ENCODE assay signal across 28 cellular contexts in genomic region chr15:25545889-25546288, GRCh38.
"Had no signal": no experiment of that assay in that cellular context is flagged by ENCODE, and none has a peak within 500 bp of the region (broad histone marks: within the 10 kb centered on the region; RNA-seq: fewer than 3 reads in every experiment).

No MANE protein-coding gene starts in this region.

- H3K27me3 Mint-ChIP-seq: activated CD4-positive, alpha-beta T cell treated with anti-CD3 and anti-CD28 coated beads for 36 hours; activated CD4-positive, alpha-beta T cell treated with anti-CD3 and anti-CD28 coated beads, Interleukin-2, amount 10 ng/mL, durations not matched to agents 7 days and 5 days; brain had no signal

- H3K9me3 Mint-ChIP-seq: activated CD4-positive, alpha-beta T cell treated with anti-CD3 and anti-CD28 coated beads, Interleukin-2, amount 10 ng/mL, durations not matched to agents 7 days and 5 days; activated naive CD4-positive, alpha-beta T cell treated with anti-CD3 and anti-CD28 coated beads for 36 hours; activated naive CD4-positive, alpha-beta T cell treated with anti-CD3 and anti-CD28 coated beads, Interleukin-2, amount 50 U/mL, for 72 hours; activated T-cell treated with anti-CD3 and anti-CD28 coated beads, Interleukin-2, amount 50 U/mL, for 4 hours; brain; T-helper 1 cell treated with Interleukin-12 subunit alpha and Interleukin-12 subunit beta and Interleukin-4 antibody, amounts not matched to agents 30 μg/mL and 1 μg/mL, for 36 hours; T-helper 2 cell treated with Interferon-gamma antibody and Interleukin-4, amounts not matched to agents 5 μg/mL and 100 μg/mL, for 36 hours; WTC11 had no signal

- DNase-seq: activated CD4-positive, alpha-beta T cell treated with anti-CD3 and anti-CD28 coated beads for 36 hours; activated CD4-positive, alpha-beta T cell treated with anti-CD3 and anti-CD28 coated beads, Interleukin-2, amount 10 ng/mL, durations not matched to agents 7 days and 5 days; activated CD4-positive, alpha-beta T cell treated with anti-CD3 and anti-CD28 coated beads, Interleukin-2, amount 50 U/mL, for 48 hours; activated CD8-positive, alpha-beta T cell treated with anti-CD3 and anti-CD28 coated beads, Interleukin-2, amount 10 ng/mL, durations not matched to agents 7 days and 5 days; activated gamma-delta T cell treated with Interleukin-2 at 50 U/mL for 16 hours; activated naive CD4-positive, alpha-beta T cell treated with anti-CD3 and anti-CD28 coated beads for 36 hours; activated T-cell treated with anti-CD3 and anti-CD28 coated beads, Interleukin-2, amount 50 U/mL, for 4 hours; adrenal gland; central memory CD4-positive, alpha-beta T cell; NCI-H1105; NCI-H1417 treated with DMSO at 0.1 percent for 48 hours; NCI-H187 treated with DMSO at 0.1 percent for 48 hours; NCI-H2081; NCI-H2171 treated with DMSO at 0.1 percent for 48 hours; NCI-H2227 treated with DMSO at 0.1 percent for 48 hours; NCI-H446; NCI-H524; SHP77; SK-N-SH had no signal

- H3K4me3 ChIP-seq: adrenal gland, SJSA1 had no signal

- H3K36me3 ChIP-seq: adrenal gland, SJSA1 had no signal

- H3K4me3 Mint-ChIP-seq: activated CD4-positive, alpha-beta T cell treated with anti-CD3 and anti-CD28 coated beads for 36 hours; activated CD4-positive, alpha-beta T cell treated with anti-CD3 and anti-CD28 coated beads, Interleukin-2, amount 10 ng/mL, durations not matched to agents 7 days and 5 days; activated CD8-positive, alpha-beta T cell treated with anti-CD3 and anti-CD28 coated beads, Interleukin-2, amount 10 ng/mL, durations not matched to agents 7 days and 5 days; activated naive CD4-positive, alpha-beta T cell treated with anti-CD3 and anti-CD28 coated beads for 36 hours; activated T-cell treated with anti-CD3 and anti-CD28 coated beads, Interleukin-2, amount 50 U/mL, for 4 hours; activated T-helper 1 cell treated with anti-CD3 and anti-CD28 coated beads, Interleukin-12 subunit alpha, Interleukin-12 subunit beta, Interleukin-2, Interleukin-4 antibody, amounts not matched to agents 30 ng/mL and 10 ng/mL and 1 ng/mL, durations not matched to agents 14 hours and 24 hours and 36 hours; brain; T-helper 1 cell treated with Interleukin-12 subunit alpha and Interleukin-12 subunit beta and Interleukin-4 antibody, amounts not matched to agents 30 μg/mL and 1 μg/mL, for 36 hours; T-helper 2 cell treated with Interferon-gamma antibody and Interleukin-4, amounts not matched to agents 5 μg/mL and 100 μg/mL, for 36 hours; WTC11 had no signal

- H3K36me3 Mint-ChIP-seq: activated naive CD4-positive, alpha-beta T cell treated with anti-CD3 and anti-CD28 coated beads, Interleukin-2, amount 50 U/mL, for 72 hours; brain; WTC11 had no signal

- H3K4me1 Mint-ChIP-seq: activated CD4-positive, alpha-beta T cell treated with anti-CD3 and anti-CD28 coated beads, Interleukin-2, amount 10 ng/mL, durations not matched to agents 7 days and 5 days had no signal

- H3K4me1 ChIP-seq: SJSA1 had no signal

- H3K27ac ChIP-seq: adrenal gland, SJSA1 had no signal

- H3K27ac Mint-ChIP-seq: activated CD4-positive, alpha-beta T cell treated with anti-CD3 and anti-CD28 coated beads for 36 hours; activated CD4-positive, alpha-beta T cell treated with anti-CD3 and anti-CD28 coated beads, Interleukin-2, amount 10 ng/mL, durations not matched to agents 7 days and 5 days; activated CD8-positive, alpha-beta T cell treated with anti-CD3 and anti-CD28 coated beads, Interleukin-2, amount 10 ng/mL, durations not matched to agents 7 days and 5 days; activated naive CD4-positive, alpha-beta T cell treated with anti-CD3 and anti-CD28 coated beads for 36 hours; activated naive CD4-positive, alpha-beta T cell treated with anti-CD3 and anti-CD28 coated beads, Interleukin-2, amount 50 U/mL, for 72 hours; activated T-helper 1 cell treated with anti-CD3 and anti-CD28 coated beads, Interleukin-12 subunit alpha, Interleukin-12 subunit beta, Interleukin-2, Interleukin-4 antibody, amounts not matched to agents 30 ng/mL and 10 ng/mL and 1 ng/mL, durations not matched to agents 14 hours and 24 hours and 36 hours; T-helper 1 cell treated with Interleukin-12 subunit alpha and Interleukin-12 subunit beta and Interleukin-4 antibody, amounts not matched to agents 30 μg/mL and 1 μg/mL, for 36 hours; T-helper 2 cell treated with Interferon-gamma antibody and Interleukin-4, amounts not matched to agents 5 μg/mL and 100 μg/mL, for 36 hours; WTC11 had no signal

- FAIRE-seq: bronchial epithelial cell, TTC549 had no signal

- H3K9me3 ChIP-seq: adrenal gland, SJSA1 had no signal

- H3K27me3 ChIP-seq: adrenal gland, SJSA1 had no signal
